10 cellular contexts compared by ENCODE assay signal in the genomic region with DNA sequence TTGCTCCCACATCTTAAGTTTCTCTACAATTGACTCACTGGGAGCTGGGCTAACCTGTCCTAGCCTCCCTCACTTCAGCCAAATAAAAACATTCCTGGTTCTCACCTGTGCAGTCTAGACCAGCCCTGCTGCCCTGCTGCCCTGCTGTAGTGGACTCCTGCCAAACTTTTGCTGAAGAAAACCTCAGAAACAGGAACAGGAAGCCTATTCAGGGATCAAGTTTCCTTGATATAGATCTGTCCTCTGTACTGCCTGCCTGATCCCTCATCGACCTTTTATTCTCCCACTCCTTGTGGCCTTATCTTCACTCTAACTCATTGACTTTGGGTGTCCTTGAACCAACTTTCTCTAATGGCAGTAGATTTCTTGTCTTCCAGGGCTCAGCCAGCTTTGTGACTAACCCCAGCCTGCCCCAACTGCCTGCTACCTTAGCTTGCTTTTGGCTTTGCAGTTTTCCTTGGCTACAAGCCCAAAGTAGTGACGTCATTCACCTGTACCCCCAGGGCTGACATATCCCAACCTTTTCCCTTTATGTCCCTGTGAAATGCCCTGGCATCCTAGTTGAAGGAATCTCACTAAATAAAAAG.
DNase-seq lines count a peak whose midpoint lies in the region; TF ChIP-seq lines count a peak whose summit lies in the region.
"Had no signal": no experiment of that assay in that cellular context is flagged by ENCODE, and none has a peak within 500 bp of the region (broad histone marks: within the 10 kb centered on the region; RNA-seq: fewer than 3 reads in every experiment).

No MANE protein-coding gene starts in this region.

- no peaks in the 10 kb centered on the region for H3K4me1 ChIP-seq in colonic mucosa
- peaks cover 22% of the 10 kb centered on the region for H3K4me1 ChIP-seq in parathyroid adenoma

- H3K79me2 ChIP-seq in parathyroid adenoma = no peaks in the 10 kb centered on the region

- no peak overlapping the region for H3K4me3 Mint-ChIP-seq in activated T-helper 1 cell treated with anti-CD3 and anti-CD28 coated beads, Interleukin-12 subunit alpha, Interleukin-12 subunit beta, Interleukin-2, Interleukin-4 antibody, amounts not matched to agents 30 ng/mL and 10 ng/mL and 1 ng/mL, durations not matched to agents 14 hours and 24 hours and 36 hours
- H3K4me3 Mint-ChIP-seq in osteocyte (ENCODE audit: unreplicated experiment) = no peak overlapping the region
- H3K4me3 Mint-ChIP-seq: activated T-cell treated with anti-CD3 and anti-CD28 coated beads, Interleukin-2, amount 50 U/mL, for 24 hours had no signal

- H3K4me3 ChIP-seq in colonic mucosa (no peak overlapping the region), parathyroid adenoma (ENCODE audit: low read depth, low read length) (peak overlapping the region; percentile 46)

- H3K36me3 ChIP-seq in colonic mucosa (no peaks in the 10 kb centered on the region), parathyroid adenoma (ENCODE audit: control insufficient read depth, insufficient read depth, low read length) (peaks cover 4% of the 10 kb centered on the region)

- H3K9ac ChIP-seq in colonic mucosa (ENCODE audit: low read depth in 2 of 2, low read length in 2 of 2) (no peak overlapping the region), parathyroid adenoma (no peak overlapping the region)

- H3K27me3 ChIP-seq in colonic mucosa (no peaks in the 10 kb centered on the region), parathyroid adenoma (ENCODE audit: control insufficient read depth, insufficient read depth, low read length) (no peaks in the 10 kb centered on the region)

- peaks cover 1% of the 10 kb centered on the region for H3K36me3 Mint-ChIP-seq in activated T-helper 1 cell treated with anti-CD3 and anti-CD28 coated beads, Interleukin-12 subunit alpha, Interleukin-12 subunit beta, Interleukin-2, Interleukin-4 antibody, amounts not matched to agents 30 ng/mL and 10 ng/mL and 1 ng/mL, durations not matched to agents 14 hours and 24 hours and 36 hours (ENCODE audit: low read depth)
- H3K36me3 Mint-ChIP-seq in osteocyte (ENCODE audit: unreplicated experiment) = no peaks in the 10 kb centered on the region

- TF ChIP-seq CTCF in colonic mucosa (IDR thresholded peaks at IDR 0.05) = no peak
- no peak for TF ChIP-seq CTCF in parathyroid adenoma (IDR thresholded peaks at IDR 0.05)
- TF ChIP-seq CTCF in osteocyte (IDR thresholded peaks at IDR 0.05) = no peak

- H3K9me3 ChIP-seq in colonic mucosa (no peaks in the 10 kb centered on the region), parathyroid adenoma (ENCODE audit: control insufficient read depth, low read length) (no peaks in the 10 kb centered on the region)

- intact Hi-C loops in colonic mucosa (cut with DNase I) = no loop called here
- intact Hi-C loops in activated T-helper 1 cell treated with anti-CD3 and anti-CD28 coated beads, Interleukin-12 subunit alpha, Interleukin-12 subunit beta, Interleukin-2, Interleukin-4 antibody, amounts not matched to agents 30 ng/mL and 10 ng/mL and 1 ng/mL, durations not matched to agents 14 hours and 24 hours and 36 hours (cut with micrococcal nuclease) = no loop called here

- peak overlapping the region; percentile 58 for H3K4me2 ChIP-seq in parathyroid adenoma (ENCODE audit: low read length)

- no peak overlapping the region for H3K27ac Mint-ChIP-seq in activated T-helper 1 cell treated with anti-CD3 and anti-CD28 coated beads, Interleukin-12 subunit alpha, Interleukin-12 subunit beta, Interleukin-2, Interleukin-4 antibody, amounts not matched to agents 30 ng/mL and 10 ng/mL and 1 ng/mL, durations not matched to agents 14 hours and 24 hours and 36 hours
- no peak overlapping the region for H3K27ac Mint-ChIP-seq in osteocyte (ENCODE audit: unreplicated experiment)
- H3K27ac Mint-ChIP-seq: activated T-cell treated with anti-CD3 and anti-CD28 coated beads, Interleukin-2, amount 50 U/mL, for 24 hours had no signal

- peak; percentile 37 for DNase-seq in ELR (ENCODE audit: low read depth)
- peak; percentile 80 for DNase-seq in NCI-H2029 (lab: John Stamatoyannopoulos, UW)
- DNase-seq in colonic mucosa = peak; percentile 42
- DNase-seq in activated CD4-positive, alpha-beta T cell treated with anti-CD3 and anti-CD28 coated beads for 4 hours = no peak
- DNase-seq in activated T-helper 1 cell treated with anti-CD3 and anti-CD28 coated beads, Interleukin-12 subunit alpha, Interleukin-12 subunit beta, Interleukin-2, Interleukin-4 antibody, amounts not matched to agents 30 ng/mL and 10 ng/mL and 1 ng/mL, durations not matched to agents 14 hours and 24 hours and 36 hours (ENCODE audit: low spot score) = no peak
- DNase-seq in osteocyte (ENCODE audit: extremely low spot score, unreplicated experiment) = no peak
- DNase-seq in NCI-H146 (lab: John Stamatoyannopoulos, UW) = no peak
- DNase-seq: activated T-cell treated with anti-CD3 and anti-CD28 coated beads, Interleukin-2, amount 50 U/mL, for 24 hours; effector CD8-positive, alpha-beta T cell had no signal

- H3K9me3 Mint-ChIP-seq in activated T-helper 1 cell treated with anti-CD3 and anti-CD28 coated beads, Interleukin-12 subunit alpha, Interleukin-12 subunit beta, Interleukin-2, Interleukin-4 antibody, amounts not matched to agents 30 ng/mL and 10 ng/mL and 1 ng/mL, durations not matched to agents 14 hours and 24 hours and 36 hours = peaks cover 3% of the 10 kb centered on the region
- no peaks in the 10 kb centered on the region for H3K9me3 Mint-ChIP-seq in osteocyte (ENCODE audit: unreplicated experiment)
- H3K9me3 Mint-ChIP-seq: activated T-cell treated with anti-CD3 and anti-CD28 coated beads, Interleukin-2, amount 50 U/mL, for 24 hours had no signal

- peaks cover 1% of the 10 kb centered on the region for H3K27me3 Mint-ChIP-seq in activated T-helper 1 cell treated with anti-CD3 and anti-CD28 coated beads, Interleukin-12 subunit alpha, Interleukin-12 subunit beta, Interleukin-2, Interleukin-4 antibody, amounts not matched to agents 30 ng/mL and 10 ng/mL and 1 ng/mL, durations not matched to agents 14 hours and 24 hours and 36 hours (ENCODE audit: insufficient read depth)
- H3K27me3 Mint-ChIP-seq in osteocyte (ENCODE audit: unreplicated experiment) = no peaks in the 10 kb centered on the region
- H3K27me3 Mint-ChIP-seq: activated T-cell treated with anti-CD3 and anti-CD28 coated beads, Interleukin-2, amount 50 U/mL, for 24 hours had no signal

- H2AFZ ChIP-seq in parathyroid adenoma = peak overlapping the region; percentile 57

- peaks cover 7% of the 10 kb centered on the region for H3K4me1 Mint-ChIP-seq in activated T-helper 1 cell treated with anti-CD3 and anti-CD28 coated beads, Interleukin-12 subunit alpha, Interleukin-12 subunit beta, Interleukin-2, Interleukin-4 antibody, amounts not matched to agents 30 ng/mL and 10 ng/mL and 1 ng/mL, durations not matched to agents 14 hours and 24 hours and 36 hours (ENCODE audit: low read depth)
- H3K4me1 Mint-ChIP-seq in osteocyte (ENCODE audit: unreplicated experiment) = no peaks in the 10 kb centered on the region

- no peak overlapping the region for H3K27ac ChIP-seq in colonic mucosa
- peak overlapping the region; percentile 89 for H3K27ac ChIP-seq in parathyroid adenoma

Comparison
In these comparisons a context has a peak if more than half of its experiments do, and no peak if none do; other contexts are left out.
1. DNase-seq: peak in ELR (single experiment), NCI-H2029 (single experiment) and colonic mucosa (single experiment); none in activated CD4-positive, alpha-beta T cell treated with anti-CD3 and anti-CD28 coated beads for 4 hours (0 of 2), activated T-helper 1 cell treated with anti-CD3 and anti-CD28 coated beads, Interleukin-12 subunit alpha, Interleukin-12 subunit beta, Interleukin-2, Interleukin-4 antibody, amounts not matched to agents 30 ng/mL and 10 ng/mL and 1 ng/mL, durations not matched to agents 14 hours and 24 hours and 36 hours (single experiment), osteocyte (single experiment) and NCI-H146 (single experiment).